ENCODE assay signal across 12 cellular contexts in genomic region chr4:83369825-83370639, GRCh38. TPM values are rescaled to one million over a fixed set of nuclear protein-coding genes. Genes with fewer than 3 reads are reported as not detected.
A peak's percentile ranks its signal among the peaks of the same experiment; 100 is the strongest.
DNase-seq lines count a peak whose midpoint lies in the region; ATAC-seq and TF ChIP-seq lines count a peak whose summit lies in the region.
"Had no signal": no experiment of that assay in that cellular context is flagged by ENCODE, and none has a peak within 500 bp of the region (broad histone marks: within the 10 kb centered on the region; RNA-seq: fewer than 3 reads in every experiment).

No MANE protein-coding gene starts in this region.

- H3K79me2 ChIP-seq in GM23338 (replicated peaks; ENCODE audit: insufficient read depth), result no peaks in the 10 kb centered on the region

- H3K36me3 ChIP-seq in GM23338 (ENCODE audit: insufficient read depth) (no peaks in the 10 kb centered on the region), HAP-1 (replicated peaks) (no peaks in the 10 kb centered on the region)

- in situ Hi-C loops in HAP-1 (cut with MboI; ENCODE audit: low sequenced_read_pairs), result no loop called here

- H3K36me3 Mint-ChIP-seq in GM23338 (ENCODE audit: low read depth), result no peaks in the 10 kb centered on the region

- ATAC-seq in GM23338, result no peak; the same call in 2 of the 3 replicates
- ATAC-seq: activated CD8-positive, alpha-beta T cell treated with anti-CD3 and anti-CD28 coated beads for 36 hours had no signal

- no peaks in the 10 kb centered on the region for H4K20me1 ChIP-seq in GM23338 (replicated peaks; ENCODE audit: insufficient read depth)

- no peak overlapping the region for H3K27ac Mint-ChIP-seq in GM23338
- H3K27ac Mint-ChIP-seq: activated CD8-positive, alpha-beta T cell treated with anti-CD3 and anti-CD28 coated beads for 36 hours had no signal

- H3K4me2 ChIP-seq in GM23338, result no peak overlapping the region

- peaks cover 5% of the 10 kb centered on the region; the same call in 1 of the 2 replicates for H3K9me2 ChIP-seq in GM23338 (ENCODE audit: insufficient read depth)

- DNase-seq in NOMO-1 (lab: John Stamatoyannopoulos, UW; ENCODE audit: unreplicated experiment in 2 of 2) (peak; percentile 91 to 97), epithelial cell of proximal tubule (ENCODE audit: low read depth) (no peak), myocyte (ENCODE audit: low read depth) (peak; percentile 63), GDM1 (lab: John Stamatoyannopoulos, UW) (no peak), NCI-H510A treated with DMSO at 0.1 percent for 48 hours (lab: John Stamatoyannopoulos, UW) (no peak), GM23338 (ENCODE audit: low spot score) (no peak), HAP-1 (ENCODE audit: low spot score in 2 of 2) (no peak)
- DNase-seq: activated CD8-positive, alpha-beta T cell treated with anti-CD3 and anti-CD28 coated beads for 36 hours; central memory CD4-positive, alpha-beta T cell; GOT3; NCI-H187 treated with DMSO at 0.1 percent for 48 hours had no signal

- peaks cover 7% of the 10 kb centered on the region for H3K27me3 Mint-ChIP-seq in GM23338 (ENCODE audit: insufficient read depth, low read depth, poor library complexity)

- no peak overlapping the region for H3K27ac ChIP-seq in GM23338 (ENCODE audit: low read depth)

- H3K4me1 Mint-ChIP-seq in GM23338, result no peaks in the 10 kb centered on the region

- H3K9me3 Mint-ChIP-seq in GM23338, result no peaks in the 10 kb centered on the region
- H3K9me3 Mint-ChIP-seq: activated CD8-positive, alpha-beta T cell treated with anti-CD3 and anti-CD28 coated beads for 36 hours had no signal

- TF ChIP-seq CTCF in GM12872 (IDR thresholded peaks at IDR 0.05; ENCODE audit: insufficient read depth, low read depth, low read length) (0 out of 3 replicates have a peak, but pooled peaks have one; percentile 6), epithelial cell of proximal tubule (conservative IDR thresholded peaks at IDR 0.05; ENCODE audit: low read depth, low read length) (peak; percentile 11), GM23338 (conservative IDR thresholded peaks at IDR 0.05; ENCODE audit: low read depth in 2 of 2) (peak in 1 of 2 experiments; percentile 35; a peak in 2 of 4 replicates)

- H3K27me3 ChIP-seq in GM23338 (ENCODE audit: insufficient read depth), result no peaks in the 10 kb centered on the region
- H3K27me3 ChIP-seq in HAP-1 (ENCODE audit: low read depth), result no peaks in the 10 kb centered on the region

- no peak overlapping the region for H3K4me3 Mint-ChIP-seq in GM23338
- H3K4me3 Mint-ChIP-seq: activated CD8-positive, alpha-beta T cell treated with anti-CD3 and anti-CD28 coated beads for 36 hours had no signal

- H3K4me3 ChIP-seq in epithelial cell of proximal tubule (ENCODE audit: low read depth, low read length) (no peak overlapping the region), GM23338 (no peak overlapping the region), HAP-1 (no peak overlapping the region)

- H3K4me1 ChIP-seq in GM23338 (ENCODE audit: insufficient read depth), result no peaks in the 10 kb centered on the region
- no peaks in the 10 kb centered on the region for H3K4me1 ChIP-seq in HAP-1

- H2AFZ ChIP-seq in GM23338, result no peak overlapping the region

- H3F3A ChIP-seq in GM23338 (replicated peaks; ENCODE audit: low read depth), result no peaks in the 10 kb centered on the region

- H3K9me3 ChIP-seq in HAP-1, result no peaks in the 10 kb centered on the region; the same call in 1 of the 2 replicates

TF ChIP-seq in GM23338, 12 proteins besides CTCF, POLR2A, EP300 and RAD21 (continues in another document):
- no peak for TF ChIP-seq CREB1 (CRISPR knock-in tag; IDR thresholded peaks at IDR 0.05; ENCODE audit: low read depth)
- TF ChIP-seq EZH2 (IDR thresholded peaks at IDR 0.05; ENCODE audit: low read depth, unreplicated experiment), result no peak
- no peak for TF ChIP-seq REST (IDR thresholded peaks at IDR 0.05; ENCODE audit: unreplicated experiment)
- TF ChIP-seq ZNF462 (CRISPR knock-in tag; IDR thresholded peaks at IDR 0.05), result no peak
- no peak for TF ChIP-seq JUNB (IDR thresholded peaks at IDR 0.05; ENCODE audit: unreplicated experiment)
- no peak for TF ChIP-seq ZNF331 (CRISPR knock-in tag; IDR thresholded peaks at IDR 0.05; ENCODE audit: low read depth)

RNA-seq across cellular contexts. Expression of gene HPSE, which starts 35.4 kb away (rescaled TPM):
- total RNA-seq in epithelial cell of proximal tubule (0.69 and 3.8 TPM in 2 replicates), myocyte (0.21 and 0.26 TPM in 2 replicates)
- polyA plus RNA-seq in myocyte (2012), result 0.06 TPM
- 2.9 and 3.0 TPM in 2 replicates for total RNA-seq in GM23338 (2014; rRNA removed; shearing (Covaris generic))
- 1.8 and 2.2 TPM in 2 replicates for polyA plus RNA-seq in GM23338 (2016; fragmentation: Nextera tagmentation; extraction: Ambion mirVana)

Comparison
In these comparisons a context has a peak if more than half of its experiments do, and no peak if none do; other contexts are left out.
1. DNase-seq: peak in NOMO-1 (2 of 2) and myocyte (single experiment); none in epithelial cell of proximal tubule (single experiment), GDM1 (single experiment), NCI-H510A treated with DMSO at 0.1 percent for 48 hours (single experiment), GM23338 (single experiment) and HAP-1 (0 of 2).